8 cellular contexts compared by ENCODE assay signal in genomic region chr13:78603240-78603947, GRCh38. TPM values are rescaled to one million over a fixed set of nuclear protein-coding genes. Genes with fewer than 3 reads are reported as not detected.
DNase-seq lines count a peak whose midpoint lies in the region; ATAC-seq and TF ChIP-seq lines count a peak whose summit lies in the region.

A gene with protein sequence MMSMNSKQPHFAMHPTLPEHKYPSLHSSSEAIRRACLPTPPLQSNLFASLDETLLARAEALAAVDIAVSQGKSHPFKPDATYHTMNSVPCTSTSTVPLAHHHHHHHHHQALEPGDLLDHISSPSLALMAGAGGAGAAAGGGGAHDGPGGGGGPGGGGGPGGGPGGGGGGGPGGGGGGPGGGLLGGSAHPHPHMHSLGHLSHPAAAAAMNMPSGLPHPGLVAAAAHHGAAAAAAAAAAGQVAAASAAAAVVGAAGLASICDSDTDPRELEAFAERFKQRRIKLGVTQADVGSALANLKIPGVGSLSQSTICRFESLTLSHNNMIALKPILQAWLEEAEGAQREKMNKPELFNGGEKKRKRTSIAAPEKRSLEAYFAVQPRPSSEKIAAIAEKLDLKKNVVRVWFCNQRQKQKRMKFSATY (minus strand): TSS chr13:78603552. CDS start chr13:78603326, 226 bp downstream.

- no peak within 1 kb of the TSS for H3K27ac ChIP-seq in HUES6 (ENCODE audit: low read depth, low read length)
- H3K27ac ChIP-seq in Peyer's patch: no peak within 1 kb of the TSS

- H3K9me3 Mint-ChIP-seq in activated naive CD4-positive, alpha-beta T cell treated with anti-CD3 and anti-CD28 coated beads, Interleukin-2, amount 10 ng/mL, durations not matched to agents 7 days and 5 days: no peaks in the 10 kb centered on the region

- CTCF ChIA-PET in activated naive CD4-positive, alpha-beta T cell treated with anti-CD3 and anti-CD28 coated beads, Interleukin-2, amount 10 ng/mL, durations not matched to agents 7 days and 5 days (lab: Charles Lee): no interaction called here

- H3K4me3 ChIP-seq in HUES6 (ENCODE audit: low read depth, low read length): peak within 1 kb of the TSS; percentile 62
- peak within 1 kb of the TSS; percentile 4 to 54 (median 47) for H3K4me3 ChIP-seq in Peyer's patch

- peak within 1 kb of the TSS; percentile 86 for H3K27ac Mint-ChIP-seq in activated naive CD4-positive, alpha-beta T cell treated with anti-CD3 and anti-CD28 coated beads, Interleukin-2, amount 10 ng/mL, durations not matched to agents 7 days and 5 days

- H3K27me3 ChIP-seq in HUES6 (ENCODE audit: control insufficient read depth, insufficient read depth, low read length) (peaks cover 99% of the 10 kb centered on the region), Peyer's patch (peaks cover 0 to 76% of the 10 kb centered on the region in 2 donors)

- H3K4me1 ChIP-seq in HUES6 (ENCODE audit: control insufficient read depth, insufficient read depth, low read length): peaks cover 41% of the 10 kb centered on the region
- peaks cover 0 to 37% (median 12%) of the 10 kb centered on the region in 4 donors for H3K4me1 ChIP-seq in Peyer's patch

- H3K4me1 Mint-ChIP-seq in activated naive CD4-positive, alpha-beta T cell treated with anti-CD3 and anti-CD28 coated beads, Interleukin-2, amount 10 ng/mL, durations not matched to agents 7 days and 5 days: peaks cover 51% of the 10 kb centered on the region

- TF ChIP-seq POLR2A in Peyer's patch (IDR thresholded peaks at IDR 0.05): no peak

- DNase-seq in DMS 273 (lab: John Stamatoyannopoulos, UW; ENCODE audit: unreplicated experiment) (peak; percentile 93), Peyer's patch (peak in 2 of 3 donors; percentile 67 to 72), iPS-NIHi7 (ENCODE audit: extremely low spot score) (peak; percentile 79), cerebellar cortex (ENCODE audit: low spot score) (no peak)
- peak; percentile 87 for DNase-seq in activated naive CD4-positive, alpha-beta T cell treated with anti-CD3 and anti-CD28 coated beads, Interleukin-2, amount 10 ng/mL, durations not matched to agents 7 days and 5 days
- DNase-seq in stimulated activated CD4-positive, alpha-beta T cell treated with anti-CD3 and anti-CD28 coated beads, Interleukin-2, amount 100 ng/mL, for 4 hours (ENCODE audit: low read depth): peak; percentile 23

- peak within 1 kb of the TSS; percentile 15 for H3K9ac ChIP-seq in HUES6 (ENCODE audit: low read length)

- peaks cover 97% of the 10 kb centered on the region for H3K27me3 Mint-ChIP-seq in activated naive CD4-positive, alpha-beta T cell treated with anti-CD3 and anti-CD28 coated beads, Interleukin-2, amount 10 ng/mL, durations not matched to agents 7 days and 5 days

- peak; percentile 74 for ATAC-seq in GM21447 (IDR thresholded peaks at IDR 0.05; ENCODE audit: unreplicated experiment)

- H3K36me3 ChIP-seq in HUES6 (ENCODE audit: control insufficient read depth, insufficient read depth, low read length): no peaks in the 10 kb centered on the region
- H3K36me3 ChIP-seq in Peyer's patch: no peaks in the 10 kb centered on the region

- H3K9me3 ChIP-seq in HUES6 (ENCODE audit: control insufficient read depth, insufficient read depth, low read depth, low read length) (no peaks in the 10 kb centered on the region), Peyer's patch (no peaks in the 10 kb centered on the region)

- H3K4me3 Mint-ChIP-seq in activated naive CD4-positive, alpha-beta T cell treated with anti-CD3 and anti-CD28 coated beads, Interleukin-2, amount 10 ng/mL, durations not matched to agents 7 days and 5 days: peak within 1 kb of the TSS; percentile 75

- H3K36me3 Mint-ChIP-seq in activated naive CD4-positive, alpha-beta T cell treated with anti-CD3 and anti-CD28 coated beads, Interleukin-2, amount 10 ng/mL, durations not matched to agents 7 days and 5 days: peaks cover 8% of the 10 kb centered on the region

- no peak for TF ChIP-seq CTCF in Peyer's patch (IDR thresholded peaks at IDR 0.05)

RNA-seq across cellular contexts. Expression of the gene that starts here (rescaled TPM):
- total RNA-seq in Peyer's patch: not detected

Comparison
In these comparisons a context has a peak if more than half of its experiments do, and no peak if none do; other contexts are left out.
1. Peak in DNase-seq and H3K4me3 ChIP-seq in Peyer's patch; RNA of the gene not detected or under 1 TPM.